ENCODE assay signal across 8 cellular contexts in genomic region chr20:3209023-3209945, GRCh38. TPM values are rescaled to one million over a fixed set of nuclear protein-coding genes. Genes with fewer than 3 reads are reported as not detected.
A peak's percentile ranks its signal among the peaks of the same experiment; 100 is the strongest.
DNase-seq lines count a peak whose midpoint lies in the region; ATAC-seq and TF ChIP-seq lines count a peak whose summit lies in the region.

Gene ITPA (plus strand): TSS chr20:3209498. CDS start chr20:3209552, 54 bp downstream.

- H3K27ac Mint-ChIP-seq in endothelial cell (ENCODE audit: unreplicated experiment), result peak within 1 kb of the TSS; percentile 94
- peak within 1 kb of the TSS; percentile 94 for H3K27ac Mint-ChIP-seq in mesothelial cell of epicardium

- no peaks in the 10 kb centered on the region for H4K20me1 ChIP-seq in GM23248 (ENCODE audit: insufficient read depth)

- 0 out of 2 replicates have a peak, but pooled peaks cover 5% of the 10 kb centered on the region for H3F3A ChIP-seq in GM23248 (ENCODE audit: insufficient read depth)

- H3K9me2 ChIP-seq in GM23248 (ENCODE audit: insufficient read depth), result no peaks in the 10 kb centered on the region

- ATAC-seq in HG03520 (IDR thresholded peaks at IDR 0.05; ENCODE audit: unreplicated experiment), result no peak

- no peaks in the 10 kb centered on the region for H3K36me3 ChIP-seq in GM23248 (ENCODE audit: low read depth)

- in situ Hi-C loops in GM23248 (cut with MboI), result no loop called here

- H3K4me3 Mint-ChIP-seq in endothelial cell (ENCODE audit: unreplicated experiment), result peak within 1 kb of the TSS; percentile 95
- peak within 1 kb of the TSS; percentile 95 for H3K4me3 Mint-ChIP-seq in mesothelial cell of epicardium

- H3K4me3 ChIP-seq in GM23248, result peak within 1 kb of the TSS; percentile 97

- H2AFZ ChIP-seq in GM23248, result peak within 1 kb of the TSS; percentile 96

- H3K4me1 Mint-ChIP-seq in endothelial cell (ENCODE audit: unreplicated experiment), result peaks cover 7% of the 10 kb centered on the region
- peaks cover 18% of the 10 kb centered on the region for H3K4me1 Mint-ChIP-seq in mesothelial cell of epicardium

- no peaks in the 10 kb centered on the region for H3K9me3 ChIP-seq in GM23248 (ENCODE audit: low read depth)

- H3K27me3 ChIP-seq in GM23248 (replicated peaks; ENCODE audit: insufficient read depth), result no peaks in the 10 kb centered on the region

- H3K27me3 Mint-ChIP-seq in endothelial cell (ENCODE audit: unreplicated experiment) (peaks cover 2% of the 10 kb centered on the region), mesothelial cell of epicardium (ENCODE audit: low read depth) (no peaks in the 10 kb centered on the region)

- H3K4me2 ChIP-seq in GM23248 (ENCODE audit: unreplicated experiment), result peak within 1 kb of the TSS; percentile 97

- TF ChIP-seq CTCF in endothelial cell (IDR thresholded peaks at IDR 0.05; ENCODE audit: unreplicated experiment) (no peak), mesothelial cell of epicardium (IDR thresholded peaks at IDR 0.05; ENCODE audit: unreplicated experiment) (no peak)

- DNase-seq in CD1c-positive myeloid dendritic cell (ENCODE audit: extremely low spot score) (peak; percentile 66), GM23248 (peak; percentile 64), NCI-H748 treated with DMSO at 0.1 percent for 48 hours (lab: John Stamatoyannopoulos, UW) (peak; percentile 51), endothelial cell (ENCODE audit: low spot score) (peak; percentile 47), mesothelial cell of epicardium (ENCODE audit: low spot score in 2 of 2, unreplicated experiment in 2 of 2) (peak in 1 of 2 experiments; percentile 56)
- DNase-seq in activated CD8-positive, alpha-beta memory T cell treated with anti-CD3 and anti-CD28 coated beads for 48 hours (ENCODE audit: low read depth in 2 of 3, low spot score in 2 of 3), result peak; percentile 31 to 43 (median 41)
- DNase-seq in stimulated activated CD8-positive, alpha-beta memory T cell treated with anti-CD3 and anti-CD28 coated beads, Interleukin-4, amount 100 ng/mL, for 4 hours (ENCODE audit: low read depth in 2 of 2, low spot score in 1 of 2), result peak; percentile 15 to 35

- WGBS in GM23248 (ENCODE audit: low coverage in 1 of 2, low lambda C conversion rate in 2 of 2, missing lambda C conversion rate in 2 of 2), 2 experiments, result 1 to 2% methylated on average over 50 to 55 of the region's 55 CpGs

- peak within 1 kb of the TSS; percentile 60 for H3K27ac ChIP-seq in GM23248

- H3K9me3 Mint-ChIP-seq in endothelial cell (ENCODE audit: unreplicated experiment) (no peaks in the 10 kb centered on the region), mesothelial cell of epicardium (no peaks in the 10 kb centered on the region)

- H3K9ac ChIP-seq in GM23248, result peak within 1 kb of the TSS; percentile 84

- H3K36me3 Mint-ChIP-seq in endothelial cell (ENCODE audit: low read depth, unreplicated experiment) (peaks cover 4% of the 10 kb centered on the region), mesothelial cell of epicardium (peaks cover 10% of the 10 kb centered on the region)

- H3K79me2 ChIP-seq in GM23248 (ENCODE audit: insufficient read depth), result peaks cover 73% of the 10 kb centered on the region

- peaks cover 12% of the 10 kb centered on the region for H3K4me1 ChIP-seq in GM23248 (ENCODE audit: insufficient read depth)

RNA-seq across cellular contexts. Expression of gene ITPA, which starts in this region (rescaled TPM):
- total RNA-seq in GM23248 (2014; rRNA removed; shearing (Covaris generic)), result 43.6 and 47.2 TPM in 2 replicates
- polyA plus RNA-seq in GM23248 (2016; fragmentation: Nextera tagmentation; extraction: Ambion mirVana), result 63.8 and 72.4 TPM in 2 replicates
- total RNA-seq in endothelial cell (ENCODE audit: unreplicated experiment), result 45.9 TPM
- 54.7 to 59.3 TPM (median 57.6 TPM) in 3 replicates for total RNA-seq in mesothelial cell of epicardium
